ENCODE assay signal across 6 cellular contexts in genomic region chr2:24783641-24784040, GRCh38.
"Had no signal": no experiment of that assay in that cellular context is flagged by ENCODE, and none has a peak within 500 bp of the region (broad histone marks: within the 10 kb centered on the region; RNA-seq: fewer than 3 reads in every experiment).

No MANE protein-coding gene starts in this region.

- DNase-seq: GOT3, H9, HCEC 1CT, KBM-7 had no signal

- FAIRE-seq: H54, HTR-8/SVneo had no signal
